In the genomic region with DNA sequence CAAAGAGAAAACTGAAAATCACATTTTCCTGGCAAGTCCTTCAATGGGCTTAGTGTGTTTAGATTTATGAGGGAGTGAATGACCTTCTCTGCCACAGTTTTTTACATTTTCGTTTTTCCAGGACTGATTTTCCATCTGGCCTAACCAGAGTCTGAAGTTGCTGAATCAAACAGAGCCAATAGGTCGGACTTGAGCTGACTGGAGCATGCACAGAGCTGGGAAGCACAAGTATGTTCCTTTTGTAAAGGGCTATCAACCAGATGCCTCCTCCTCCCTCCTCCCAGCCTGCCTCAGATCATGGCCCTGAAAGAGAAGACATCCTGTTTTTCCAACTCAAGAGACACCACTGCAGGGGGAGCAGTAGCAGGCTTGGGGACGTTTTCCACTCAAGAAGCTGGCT, we compare ENCODE assay signal across 22 cellular contexts.
DNase-seq lines count a peak whose midpoint lies in the region; ATAC-seq and TF ChIP-seq lines count a peak whose summit lies in the region.
"Had no signal": no experiment of that assay in that cellular context is flagged by ENCODE, and none has a peak within 500 bp of the region (broad histone marks: within the 10 kb centered on the region; RNA-seq: fewer than 3 reads in every experiment).

No MANE protein-coding gene starts in this region.

- H3K4me1 ChIP-seq in DND-41 (ENCODE audit: insufficient read depth, low read length) = peaks cover 25% of the 10 kb centered on the region
- H3K4me1 ChIP-seq in ascending aorta = peaks cover 0 to 17% of the 10 kb centered on the region in 2 donors
- H3K4me1 ChIP-seq in left lung = no peaks in the 10 kb centered on the region
- no peaks in the 10 kb centered on the region for H3K4me1 ChIP-seq in A673 (ENCODE audit: insufficient read depth, low read length, poor library complexity, severe bottlenecking)
- H3K4me1 ChIP-seq: Peyer's patch, SJSA1 had no signal

- no peak for TF ChIP-seq CTCF in DND-41 (IDR thresholded peaks at IDR 0.05; ENCODE audit: borderline replicate concordance, extremely low read depth, low read length, poor library complexity, severe bottlenecking)
- TF ChIP-seq CTCF in ascending aorta (IDR thresholded peaks at IDR 0.05) = no peak
- no peak for TF ChIP-seq CTCF in left lung (IDR thresholded peaks at IDR 0.05)
- no peak for TF ChIP-seq CTCF in A673 (conservative IDR thresholded peaks at IDR 0.05; ENCODE audit: low read depth, low read length)

- H3K27me3 ChIP-seq in DND-41 (ENCODE audit: insufficient read depth, low read length, poor library complexity) (no peaks in the 10 kb centered on the region), ascending aorta (no peaks in the 10 kb centered on the region), left lung (no peaks in the 10 kb centered on the region), A673 (replicated peaks; ENCODE audit: insufficient read depth, low read depth, low read length, poor library complexity) (peaks cover 3% of the 10 kb centered on the region)
- H3K27me3 ChIP-seq: Peyer's patch had no signal

- H3K36me3 ChIP-seq in DND-41 (ENCODE audit: insufficient read depth, low read length) = no peaks in the 10 kb centered on the region
- no peaks in the 10 kb centered on the region for H3K36me3 ChIP-seq in ascending aorta
- H3K36me3 ChIP-seq in left lung = no peaks in the 10 kb centered on the region
- no peaks in the 10 kb centered on the region for H3K36me3 ChIP-seq in A673 (ENCODE audit: insufficient read depth, low read length, poor library complexity, severe bottlenecking)
- H3K36me3 ChIP-seq: Peyer's patch, SJSA1 had no signal

- CTCF ChIA-PET in A673 (lab: Charles Lee) = no interaction called here

- H3K79me2 ChIP-seq in DND-41 (ENCODE audit: insufficient read depth, low read length) = no peaks in the 10 kb centered on the region

- intact Hi-C loops in ascending aorta (cut with DNase I) (no loop called here), left lung (cut with DNase I) (no loop called here), sciatic nerve (cut with DNase I) (no loop called here), A673 (cut with micrococcal nuclease; ENCODE audit: unreplicated experiment) (no loop called here)

- H3K9me3 ChIP-seq in DND-41 (ENCODE audit: insufficient read depth, low read length, severe bottlenecking) (no peaks in the 10 kb centered on the region), ascending aorta (no peaks in the 10 kb centered on the region), left lung (no peaks in the 10 kb centered on the region), A673 (ENCODE audit: low read depth, low read length, poor library complexity, severe bottlenecking) (no peaks in the 10 kb centered on the region)
- H3K9me3 ChIP-seq: Peyer's patch, SJSA1 had no signal

- no peak overlapping the region for H3K9ac ChIP-seq in DND-41 (ENCODE audit: low read depth, low read length)

- H3K27ac ChIP-seq in DND-41 (ENCODE audit: low read length) (no peak overlapping the region), ascending aorta (peak overlapping the region; percentile 12 to 29), left lung (no peak overlapping the region), A673 (ENCODE audit: low read depth, low read length, poor library complexity, severe bottlenecking) (no peak overlapping the region)
- H3K27ac ChIP-seq: HL-60, Peyer's patch, SJSA1 had no signal

- DNase-seq in DND-41 (no peak), ascending aorta (ENCODE audit: low spot score in 2 of 2) (no peak), left lung (no peak), sciatic nerve (ENCODE audit: low spot score) (no peak), A673 (ENCODE audit: low spot score) (no peak), DMS114 treated with DMSO at 0.1 percent for 48 hours (lab: John Stamatoyannopoulos, UW; ENCODE audit: unreplicated experiment) (no peak)
- no peak for DNase-seq in activated CD4-positive, CD25-positive, alpha-beta regulatory T cell treated with anti-CD3 and anti-CD28 coated beads, Interleukin-2, amount 50 U/mL, for 72 hours
- DNase-seq: DMS79, H9, HFFc6, KBM-7, MM.1S, NCI-H1048, NCI-H1417 treated with DMSO at 0.1 percent for 48 hours, NCI-H187, NCI-H526, Peyer's patch had no signal

- ATAC-seq in DND-41 (ENCODE audit: insufficient read depth, low read depth) (no peak), left lung (peak; percentile 67), sciatic nerve (peak; percentile 7), HG02885 (IDR thresholded peaks at IDR 0.05; ENCODE audit: poor library complexity, unreplicated experiment) (no peak)
- ATAC-seq: HepG2, Right ventricle myocardium inferior had no signal

- peak overlapping the region; percentile 8; the same call in 1 of the 2 replicates for H2AFZ ChIP-seq in DND-41 (ENCODE audit: low read depth, low read length)

- BruUV-seq in A673 (replicated peaks; lab: Mats Ljungman, UMichigan) = no TSS peak

- H3K4me3 ChIP-seq in DND-41 (ENCODE audit: low read depth in 1 of 2, low read length in 2 of 2) (no peak overlapping the region), ascending aorta (no peak overlapping the region), left lung (no peak overlapping the region), A673 (ENCODE audit: low read depth, low read length, poor library complexity, severe bottlenecking) (no peak overlapping the region)
- H3K4me3 ChIP-seq: Peyer's patch, SJSA1 had no signal

- H4K20me1 ChIP-seq in DND-41 (ENCODE audit: insufficient read depth, low read length) = no peaks in the 10 kb centered on the region

- no peak overlapping the region for H3K4me2 ChIP-seq in DND-41 (ENCODE audit: insufficient read depth, low read length)

- POLR2A ChIA-PET in A673 (lab: Charles Lee; ENCODE audit: low non-redundant PET) = no interaction called here

Comparison
In these comparisons a context has a peak if more than half of its experiments do, and no peak if none do; other contexts are left out.
1. ATAC-seq: peak in left lung (single experiment) and sciatic nerve (single experiment); none in DND-41 (single experiment) and HG02885 (single experiment).
2. H3K27ac ChIP-seq: peak in ascending aorta (2 of 2); none in DND-41 (single experiment), left lung (0 of 2) and A673 (single experiment).